Comparison of ENCODE assay signal across 8 cellular contexts in genomic region chr6:26457407-26457795, GRCh38. TPM values are rescaled to one million over a fixed set of nuclear protein-coding genes. Genes with fewer than 3 reads are reported as not detected.
DNase-seq lines count a peak whose midpoint lies in the region; ATAC-seq and TF ChIP-seq lines count a peak whose summit lies in the region.

No MANE protein-coding gene starts in this region.

- peak overlapping the region; percentile 98 for H3K4me3 Mint-ChIP-seq in activated CD4-positive, alpha-beta memory T cell treated with anti-CD3 and anti-CD28 coated beads for 36 hours

- H3K27ac ChIP-seq in cardiac muscle cell (peak overlapping the region; percentile 93), rectal smooth muscle tissue (ENCODE audit: low read depth, low read length) (peak overlapping the region; percentile 94)

- H3K27me3 Mint-ChIP-seq in activated CD4-positive, alpha-beta memory T cell treated with anti-CD3 and anti-CD28 coated beads for 36 hours: no peaks in the 10 kb centered on the region

- H3K36me3 Mint-ChIP-seq in activated CD4-positive, alpha-beta memory T cell treated with anti-CD3 and anti-CD28 coated beads for 36 hours: peaks cover 35% of the 10 kb centered on the region

- H3K36me3 ChIP-seq in cardiac muscle cell (peaks cover 5% of the 10 kb centered on the region), rectal smooth muscle tissue (ENCODE audit: control insufficient read depth, insufficient read depth, low read length) (peaks cover 3% of the 10 kb centered on the region)

- H3K4me3 ChIP-seq in cardiac muscle cell (peak overlapping the region; percentile 76), rectal smooth muscle tissue (ENCODE audit: low read length) (peak overlapping the region; percentile 48)

- CTCF ChIA-PET in activated CD4-positive, alpha-beta memory T cell treated with anti-CD3 and anti-CD28 coated beads for 36 hours (lab: Charles Lee): no interaction called here

- POLR2A ChIA-PET in activated CD4-positive, alpha-beta memory T cell treated with anti-CD3 and anti-CD28 coated beads for 36 hours (lab: Charles Lee): interaction anchor here (0.8 kb wide), 1 partner anchor 17 kb away, joined by 3 read pairs; no protein-coding TSS in a partner anchor

- intact Hi-C loops in Right ventricle myocardium inferior (cut with DNase I): no loop called here
- intact Hi-C loops in cardiac septum (cut with DNase I): no loop called here
- intact Hi-C loops in activated CD4-positive, alpha-beta memory T cell treated with anti-CD3 and anti-CD28 coated beads for 36 hours (cut with micrococcal nuclease): loop anchor here (1.0 kb wide), 1 partner anchor 17 kb away; no protein-coding TSS in a partner anchor

- TF ChIP-seq CTCF in cardiac muscle cell (IDR thresholded peaks at IDR 0.05; ENCODE audit: low read depth, low read length): no peak

- H3K27ac Mint-ChIP-seq in activated CD4-positive, alpha-beta memory T cell treated with anti-CD3 and anti-CD28 coated beads for 36 hours: peak overlapping the region; percentile 98

- peaks cover 44% of the 10 kb centered on the region for H3K4me1 Mint-ChIP-seq in activated CD4-positive, alpha-beta memory T cell treated with anti-CD3 and anti-CD28 coated beads for 36 hours (ENCODE audit: low read depth)

- no peaks in the 10 kb centered on the region for H3K9me3 ChIP-seq in cardiac muscle cell (ENCODE audit: low read depth)

- no peaks in the 10 kb centered on the region for H3K9me3 Mint-ChIP-seq in activated CD4-positive, alpha-beta memory T cell treated with anti-CD3 and anti-CD28 coated beads for 36 hours

- H3K4me1 ChIP-seq in cardiac muscle cell (ENCODE audit: low read depth) (peaks cover 5% of the 10 kb centered on the region), rectal smooth muscle tissue (ENCODE audit: control insufficient read depth, insufficient read depth, low read length) (peaks cover 18% of the 10 kb centered on the region)

- H3K27me3 ChIP-seq in cardiac muscle cell: no peaks in the 10 kb centered on the region
- no peaks in the 10 kb centered on the region for H3K27me3 ChIP-seq in rectal smooth muscle tissue (ENCODE audit: control insufficient read depth, insufficient read depth, low read length)

- DNase-seq in Right ventricle myocardium inferior (ENCODE audit: missing footprints) (no peak), cardiac septum (ENCODE audit: low spot score) (no peak), cardiac muscle cell (ENCODE audit: low read depth in 1 of 2, low spot score in 1 of 2) (peak in 1 of 2 donors; percentile 48), NCI-H2081 treated with DMSO at 0.1 percent for 48 hours (lab: John Stamatoyannopoulos, UW) (no peak), NCI-H2107 treated with DMSO at 0.1 percent for 48 hours (lab: John Stamatoyannopoulos, UW; ENCODE audit: unreplicated experiment) (no peak)
- peak; percentile 24 for DNase-seq in activated CD4-positive, alpha-beta memory T cell treated with anti-CD3 and anti-CD28 coated beads for 36 hours

- no peak overlapping the region for H3K9ac ChIP-seq in rectal smooth muscle tissue (ENCODE audit: low read length)

- ATAC-seq in Right ventricle myocardium inferior: peak; percentile 49
- peak; percentile 33 for ATAC-seq in HG03135 (IDR thresholded peaks at IDR 0.05; ENCODE audit: unreplicated experiment)

RNA-seq across cellular contexts. Expression of gene BTN2A1, which starts 0.4 kb away (rescaled TPM):
- total RNA-seq in Right ventricle myocardium inferior (14.5 TPM), cardiac septum (15.7 TPM), cardiac muscle cell (16.0 and 18.9 TPM in 2 replicates)
- 10 to 100 TPM; 17.6 to 19.6 TPM for total RNA-seq in activated CD4-positive, alpha-beta memory T cell treated with anti-CD3 and anti-CD28 coated beads for 36 hours
- 21.2 and 27.2 TPM in 2 replicates for polyA plus RNA-seq in cardiac muscle cell

RNA-seq across cellular contexts. Expression of gene BTN3A3, which starts 17.1 kb away (rescaled TPM):
- total RNA-seq in Right ventricle myocardium inferior (9.4 TPM), cardiac septum (8.5 TPM), cardiac muscle cell (0.14 and 1.4 TPM in 2 replicates)
- total RNA-seq in activated CD4-positive, alpha-beta memory T cell treated with anti-CD3 and anti-CD28 coated beads for 36 hours: 10 to 100 TPM; 31.3 to 36.0 TPM
- 2.9 TPM in 1 of 2 replicates, not detected in the other for polyA plus RNA-seq in cardiac muscle cell

RNA-seq across cellular contexts. Expression of gene BTN1A1, which starts 42.7 kb away (rescaled TPM):
- not detected for total RNA-seq in Right ventricle myocardium inferior
- not detected for total RNA-seq in cardiac septum
- not detected for total RNA-seq in activated CD4-positive, alpha-beta memory T cell treated with anti-CD3 and anti-CD28 coated beads for 36 hours
- total RNA-seq in cardiac muscle cell: not detected in 2 replicates
- polyA plus RNA-seq in cardiac muscle cell: 0.14 and 0.35 TPM in 2 replicates

RNA-seq across cellular contexts. Expression of gene BTN3A1, which starts 55.3 kb away (rescaled TPM):
- total RNA-seq in Right ventricle myocardium inferior: 11.2 TPM
- total RNA-seq in cardiac septum: 7.4 TPM
- 10 to 100 TPM; 36.5 to 39.0 TPM for total RNA-seq in activated CD4-positive, alpha-beta memory T cell treated with anti-CD3 and anti-CD28 coated beads for 36 hours
- total RNA-seq in cardiac muscle cell: 1.2 and 3.5 TPM in 2 replicates
- 1.9 and 3.7 TPM in 2 replicates for polyA plus RNA-seq in cardiac muscle cell
